ENCODE assay signal across 20 cellular contexts in the genomic region with DNA sequence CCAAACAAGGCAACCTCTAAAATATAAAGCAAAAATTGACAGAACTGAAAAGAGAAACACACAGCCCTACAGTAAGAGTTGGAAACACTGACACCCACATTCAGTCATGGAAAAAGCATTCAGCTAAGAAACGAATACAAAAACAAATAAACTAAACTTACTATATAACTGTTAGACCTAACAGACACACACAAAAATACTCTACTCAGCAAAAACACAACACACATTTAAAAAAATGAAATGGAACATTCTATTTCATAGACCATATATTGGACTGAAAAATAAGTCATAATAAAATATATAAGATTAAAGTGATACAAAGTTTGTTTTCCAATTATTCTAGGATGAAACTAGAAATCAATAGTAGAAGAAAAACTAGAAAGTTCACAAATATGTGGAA.
A peak's percentile ranks its signal among the peaks of the same experiment; 100 is the strongest.
DNase-seq lines count a peak whose midpoint lies in the region; FAIRE-seq lines count a peak whose summit lies in the region.
"Had no signal": no experiment of that assay in that cellular context is flagged by ENCODE, and none has a peak within 500 bp of the region (broad histone marks: within the 10 kb centered on the region; RNA-seq: fewer than 3 reads in every experiment).

No MANE protein-coding gene starts in this region.

- H3K27me3 ChIP-seq in small intestine (ENCODE audit: control insufficient read depth in 2 of 2, insufficient read depth in 2 of 2, low read length in 2 of 2), result no peaks in the 10 kb centered on the region

- FAIRE-seq in A204.1 (lab: Jason Lieb, UNC) (peak; percentile 80), RCC 7860 (lab: Jason Lieb, UNC) (peak; percentile 46), frontal cortex (lab: Jason Lieb, UNC) (peak; percentile 70), small intestine (lab: Jason Lieb, UNC) (peak; percentile 64)
- FAIRE-seq: D721Med had no signal

- H3K27ac ChIP-seq in small intestine (ENCODE audit: low read depth in 1 of 2, low read length in 1 of 2), result no peak overlapping the region
- H3K27ac ChIP-seq: C4-2B, HL-60 had no signal

- in situ Hi-C loops in ACHN (cut with HindIII; ENCODE audit: low pct_ligation_motif_present, low pct_unique_long_range_greater_than_20kb, low sequenced_read_pairs), result no loop called here

- WGBS in small intestine, 3 donors, result 25 to 72% (median 35%) methylated on average over 1 of the region's 1 CpG

- DNase-seq in RCC 7860 (ENCODE audit: low spot score) (no peak), frontal cortex (ENCODE audit: low spot score in 2 of 2) (no peak), small intestine (no peak), ACHN (no peak), DMS 273 (lab: John Stamatoyannopoulos, UW; ENCODE audit: unreplicated experiment) (no peak), NCI-H345 (lab: John Stamatoyannopoulos, UW) (no peak)
- DNase-seq: 8988T; AML-193; Caco-2; CD4-positive, alpha-beta T cell; DMS153; DMS79; GDM1; GOT3; H7; HFFc6 had no signal

- H3K9me3 ChIP-seq in small intestine (ENCODE audit: control insufficient read depth, low read depth), result no peaks in the 10 kb centered on the region
- H3K9me3 ChIP-seq: Caco-2 had no signal

- no peak overlapping the region for H3K4me3 ChIP-seq in small intestine (ENCODE audit: low read depth in 1 of 2, low read length in 2 of 2)

- H3K4me1 ChIP-seq in small intestine (ENCODE audit: control insufficient read depth in 2 of 2, insufficient read depth in 1 of 2, low read depth in 1 of 2, low read length in 1 of 2), result no peaks in the 10 kb centered on the region
- H3K4me1 ChIP-seq: Caco-2 had no signal

- H3K36me3 ChIP-seq in small intestine (ENCODE audit: control insufficient read depth in 2 of 2, insufficient read depth in 2 of 2, low read length in 2 of 2), result no peaks in the 10 kb centered on the region
